ENCODE assay signal across 8 cellular contexts in genomic region chr10:30436200-30436599, GRCh38. TPM values are rescaled to one million over a fixed set of nuclear protein-coding genes. Genes with fewer than 3 reads are reported as not detected.
DNase-seq lines count a peak whose midpoint lies in the region; ATAC-seq, FAIRE-seq and TF ChIP-seq lines count a peak whose summit lies in the region.

No MANE protein-coding gene starts in this region.

- H3K4me3 Mint-ChIP-seq in CD4-positive, alpha-beta memory T cell, result peak overlapping the region; percentile 58 to 89 (median 82)
- peak overlapping the region; percentile 94 to 96 (median 96) for H3K4me3 Mint-ChIP-seq in IgD-negative memory B cell

- H3K4me1 Mint-ChIP-seq in CD4-positive, alpha-beta memory T cell, result peaks cover 38 to 56% (median 48%) of the 10 kb centered on the region in 4 donors
- H3K4me1 Mint-ChIP-seq in IgD-negative memory B cell, result peaks cover 46 to 51% (median 50%) of the 10 kb centered on the region in 3 donors

- peak overlapping the region; percentile 21 to 25 for H3K4me3 ChIP-seq in CD4-positive, alpha-beta memory T cell (ENCODE audit: low read length in 2 of 2)
- peak overlapping the region in 1 of 4 donors; percentile 82 for H3K4me3 ChIP-seq in adrenal gland
- H3K4me3 ChIP-seq in keratinocyte (ENCODE audit: control insufficient read depth in 2 of 3, extremely low read depth in 1 of 3, insufficient read depth in 2 of 3, low read depth in 1 of 3, low read length in 3 of 3), result no peak overlapping the region
- peak overlapping the region; percentile 91 for H3K4me3 ChIP-seq in suprapubic skin

- no peaks in the 10 kb centered on the region for H3K27me3 ChIP-seq in CD4-positive, alpha-beta memory T cell (ENCODE audit: insufficient read depth, low read length)
- H3K27me3 ChIP-seq in adrenal gland (no peaks in the 10 kb centered on the region), keratinocyte (ENCODE audit: control insufficient read depth, extremely low read depth, insufficient read depth, low read length) (no peaks in the 10 kb centered on the region), suprapubic skin (no peaks in the 10 kb centered on the region)

- no peak for TF ChIP-seq POLR2A in adrenal gland (IDR thresholded peaks at IDR 0.05)
- TF ChIP-seq POLR2A in suprapubic skin (IDR thresholded peaks at IDR 0.05), result no peak

- CTCF ChIA-PET in CD4-positive, alpha-beta memory T cell (lab: Charles Lee; ENCODE audit: partially characterized antibody), result interaction anchor here (1.8 to 2.0 kb wide), 3 partner anchors 25 to 97 kb away, joined by 5 to 17 read pairs (median 7); no protein-coding TSS in a partner anchor

- no peaks in the 10 kb centered on the region for H3K79me2 ChIP-seq in keratinocyte (ENCODE audit: control insufficient read depth, insufficient read depth, low read length)

- H3K36me3 ChIP-seq in CD4-positive, alpha-beta memory T cell (ENCODE audit: insufficient read depth, low read length), result peaks cover 7% of the 10 kb centered on the region
- H3K36me3 ChIP-seq in adrenal gland (replicated peaks in 1 of 2), result peaks cover 0 to 25% of the 10 kb centered on the region in 2 donors
- H3K36me3 ChIP-seq in keratinocyte (ENCODE audit: control insufficient read depth in 2 of 2, extremely low read depth in 1 of 2, insufficient read depth in 2 of 2, low read length in 2 of 2), result no peaks in the 10 kb centered on the region
- H3K36me3 ChIP-seq in suprapubic skin, result peaks cover 6% of the 10 kb centered on the region

- peak overlapping the region; percentile 63 for H3K4me2 ChIP-seq in keratinocyte (ENCODE audit: control insufficient read depth, extremely low read depth, insufficient read depth, low read depth, low read length)

- H3K4me1 ChIP-seq in CD4-positive, alpha-beta memory T cell (ENCODE audit: insufficient read depth, low read length), result peaks cover 53% of the 10 kb centered on the region
- H3K4me1 ChIP-seq in adrenal gland (replicated peaks in 1 of 2), result peaks cover 8 to 37% of the 10 kb centered on the region in 2 donors
- H3K4me1 ChIP-seq in keratinocyte (ENCODE audit: control insufficient read depth, extremely low read depth, insufficient read depth, low read length), result peaks cover 42% of the 10 kb centered on the region
- H3K4me1 ChIP-seq in suprapubic skin, result peaks cover 80% of the 10 kb centered on the region

- peaks cover 0 to 21% of the 10 kb centered on the region in 2 donors for H3K36me3 Mint-ChIP-seq in CD4-positive, alpha-beta memory T cell
- H3K36me3 Mint-ChIP-seq in IgD-negative memory B cell, result peaks cover 2% of the 10 kb centered on the region

- dilution Hi-C loops in keratinocyte (cut with MboI; ENCODE audit: extremely low pct_ligation_motif_present, low sequenced_read_pairs), result no loop called here

- H3K9me3 ChIP-seq in CD4-positive, alpha-beta memory T cell (ENCODE audit: control insufficient read depth in 1 of 2, low read length in 2 of 2), result no peaks in the 10 kb centered on the region
- H3K9me3 ChIP-seq in adrenal gland (replicated peaks in 1 of 3) (no peaks in the 10 kb centered on the region), keratinocyte (ENCODE audit: control insufficient read depth, low read depth, low read length) (no peaks in the 10 kb centered on the region), suprapubic skin (no peaks in the 10 kb centered on the region)

- no peak for ATAC-seq in HG02840 (IDR thresholded peaks at IDR 0.05; ENCODE audit: low FRiP score, unreplicated experiment)

- peak overlapping the region; percentile 22 for H3K27ac ChIP-seq in CD4-positive, alpha-beta memory T cell (ENCODE audit: low read depth, low read length)
- peak overlapping the region in 4 of 5 donors; percentile 24 to 99 (median 98) for H3K27ac ChIP-seq in adrenal gland
- peak overlapping the region; percentile 13 for H3K27ac ChIP-seq in keratinocyte (ENCODE audit: control insufficient read depth, insufficient read depth, low read length)
- peak overlapping the region; percentile 100 for H3K27ac ChIP-seq in suprapubic skin

- peak overlapping the region; percentile 53 to 92 (median 78) for H3K27ac Mint-ChIP-seq in CD4-positive, alpha-beta memory T cell
- H3K27ac Mint-ChIP-seq in IgD-negative memory B cell, result peak overlapping the region; percentile 77 to 97 (median 94)

- intact Hi-C loops in CD4-positive, alpha-beta memory T cell (cut with micrococcal nuclease), result loop anchor here (2.0 to 10.0 kb wide), 2 partner anchors 87 to 599 kb away; partner anchors contain the start of genes MTPAP and ZNF438
- intact Hi-C loops in adrenal gland (cut with DNase I), result no loop called here

- 38 to 73% (median 52%) methylated on average over 6 of the region's 6 CpGs for whole genome bisulfite sequencing in adrenal gland, 4 donors
- WGBS in suprapubic skin, result 7% methylated on average over 5 of the region's 6 CpGs

- no peaks in the 10 kb centered on the region for H3K9me1 ChIP-seq in keratinocyte (ENCODE audit: control insufficient read depth, extremely low read depth, insufficient read depth, low read length)

- no peak for TF ChIP-seq EP300 in suprapubic skin (IDR thresholded peaks at IDR 0.05)

- H3K27me3 Mint-ChIP-seq in CD4-positive, alpha-beta memory T cell, result no peaks in the 10 kb centered on the region
- H3K27me3 Mint-ChIP-seq in IgD-negative memory B cell, result no peaks in the 10 kb centered on the region

- peak overlapping the region; percentile 37 for H3K9ac ChIP-seq in keratinocyte (ENCODE audit: control insufficient read depth, extremely low read depth, insufficient read depth, low read length)

- DNase-seq in CD4-positive, alpha-beta memory T cell, result no peak
- peak in 3 of 7 donors; percentile 19 to 57 (median 25) for DNase-seq in adrenal gland
- DNase-seq in keratinocyte (ENCODE audit: low read depth, low spot score), result no peak
- DNase-seq in suprapubic skin (ENCODE audit: low spot score in 2 of 2), result no peak
- no peak for DNase-seq in DMS153 treated with DMSO at 0.1 percent for 48 hours (lab: John Stamatoyannopoulos, UW; ENCODE audit: unreplicated experiment)
- DNase-seq in DMS153 (lab: John Stamatoyannopoulos, UW), result no peak

- no peaks in the 10 kb centered on the region for H4K20me1 ChIP-seq in keratinocyte (ENCODE audit: control insufficient read depth, extremely low read depth, insufficient read depth, low read length)

- H3K9me3 Mint-ChIP-seq in CD4-positive, alpha-beta memory T cell, result no peaks in the 10 kb centered on the region
- peaks cover 0 to 2% (median 0%) of the 10 kb centered on the region in 3 donors for H3K9me3 Mint-ChIP-seq in IgD-negative memory B cell

- TF ChIP-seq CTCF in adrenal gland (IDR thresholded peaks at IDR 0.05), result no peak
- no peak for TF ChIP-seq CTCF in keratinocyte (optimal IDR thresholded peaks at IDR 0.05 in 1 of 3, IDR thresholded peaks at IDR 0.05 in 1 of 3, conservative IDR thresholded peaks at IDR 0.05 in 1 of 3; ENCODE audit: extremely low read depth in 1 of 3, insufficient read depth in 2 of 3, low read length in 3 of 3)
- TF ChIP-seq CTCF in suprapubic skin (IDR thresholded peaks at IDR 0.05), result no peak

- peak overlapping the region; percentile 57 for H2AFZ ChIP-seq in keratinocyte (ENCODE audit: control insufficient read depth, low read length)

- POLR2A ChIA-PET in CD4-positive, alpha-beta memory T cell (lab: Charles Lee; ENCODE audit: partially characterized antibody), result interaction anchor here (1.2 to 3.8 kb wide), 5 partner anchors 17 to 93 kb away, joined by 5 to 39 read pairs (median 22); no protein-coding TSS in a partner anchor

- FAIRE-seq in keratinocyte (lab: Jason Lieb, UNC), result no peak

RNA-seq across cellular contexts. Expression of gene MAP3K8, which starts 2.2 kb away (rescaled TPM):
- total RNA-seq in CD4-positive, alpha-beta memory T cell, result 1 to 10 TPM; 5.5 to 6.5 TPM
- 1 to 10 TPM; 2.7 to 5.9 TPM for polyA plus RNA-seq in CD4-positive, alpha-beta memory T cell
- polyA plus RNA-seq in IgD-negative memory B cell, result 40.0 TPM
- 10 to 100 TPM in 7 of 8 donors, 1 to 10 TPM in 1; 2.0 to 58.0 (median 27.1) TPM for total RNA-seq in adrenal gland
- polyA plus RNA-seq in adrenal gland, result 10 to 100 TPM; 13.4 to 32.4 (median 13.7) TPM
- polyA plus RNA-seq in keratinocyte, result 0.88 to 4.9 TPM (median 4.0 TPM) in 3 replicates
- 21.9 TPM for polyA plus RNA-seq in keratinocyte (2011; ENCODE audit: low read depth)
- polyA plus RNA-seq in keratinocyte (2011; cell fraction: cytosol; rRNA removed), result 1.2 TPM in 2 replicates
- polyA plus RNA-seq in keratinocyte (2011; cell fraction: nucleus; rRNA removed), result 6.9 and 7.1 TPM in 2 replicates
- 0.85 and 28.0 TPM in 2 replicates for polyA plus RNA-seq in keratinocyte (2012; ENCODE audit: low replicate concordance)
- 3.2 to 5.0 TPM (median 4.5 TPM) in 3 replicates for polyA minus RNA-seq in keratinocyte
- polyA minus RNA-seq in keratinocyte (2011; cell fraction: cytosol; rRNA and poly(A)+ RNA removed), result not detected
- 4.8 and 5.6 TPM in 2 replicates for polyA minus RNA-seq in keratinocyte (2011; cell fraction: nucleus; rRNA and poly(A)+ RNA removed)
- total RNA-seq in suprapubic skin, result 10 to 100 TPM; 21.9 to 56.4 (median 54.2) TPM

Comparison
In these comparisons a context has a peak if more than half of its experiments do, and no peak if none do; other contexts are left out.
1. H3K27ac ChIP-seq: peak in every context shown above with its lines; median percentile 100 in suprapubic skin; 98 in adrenal gland; 22 in CD4-positive, alpha-beta memory T cell; 13 in keratinocyte.
2. H3K4me3 ChIP-seq: peak in CD4-positive, alpha-beta memory T cell (2 of 2) and suprapubic skin (single experiment); none in keratinocyte (0 of 3).